In genomic region chr13:52102423-52102822, GRCh38 we compare ENCODE assay signal across 3 cellular contexts. TPM values are rescaled to one million over a fixed set of nuclear protein-coding genes. Genes with fewer than 3 reads are reported as not detected.
"Had no signal": no experiment of that assay in that cellular context is flagged by ENCODE, and none has a peak within 500 bp of the region (broad histone marks: within the 10 kb centered on the region; RNA-seq: fewer than 3 reads in every experiment).

No MANE protein-coding gene starts in this region.

RNA-seq across cellular contexts. Expression of gene NEK5, which starts 26.4 kb away (rescaled TPM):
- total RNA-seq: activated CD8-positive, alpha-beta memory T cell treated with anti-CD3 and anti-CD28 coated beads for 36 hours; activated T-helper 1 cell treated with anti-CD3 and anti-CD28 coated beads, Interleukin-12 subunit alpha, Interleukin-12 subunit beta, Interleukin-2, Interleukin-4 antibody, amounts not matched to agents 30 ng/mL and 10 ng/mL and 1 ng/mL, durations not matched to agents 14 hours and 24 hours and 36 hours; activated T-helper 17 cell treated with anti-CD3 and anti-CD28 coated beads, Interleukin-2, amount 50 U/mL, for 72 hours had no signal
